In the genomic region with DNA sequence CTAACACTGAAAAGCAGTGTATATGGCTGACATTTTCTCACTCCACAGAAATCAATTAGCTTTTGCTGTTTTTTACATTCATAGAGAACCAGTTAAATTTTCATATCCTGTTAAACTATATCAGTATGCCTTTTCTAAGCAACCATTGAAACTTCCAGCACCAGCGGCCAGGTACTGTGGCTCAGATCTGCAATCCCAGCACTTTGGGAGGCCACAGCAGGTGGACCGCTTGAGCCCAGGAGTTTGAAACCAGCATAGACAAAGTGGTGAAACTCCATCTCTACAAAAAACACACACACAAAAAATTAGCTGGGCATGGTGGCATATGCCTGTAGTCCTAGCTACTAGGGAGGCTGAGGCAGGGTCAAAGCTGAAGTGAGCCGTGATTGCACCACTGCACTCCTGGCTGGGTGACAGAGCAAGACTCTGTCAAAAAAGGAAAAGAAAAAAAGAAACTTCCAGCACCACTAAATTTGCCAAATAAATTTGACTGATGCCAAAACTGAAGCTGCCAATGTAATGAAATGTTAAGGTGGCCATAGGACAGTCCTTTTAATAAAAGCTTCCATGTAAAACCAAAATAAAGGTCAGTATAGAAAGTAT, we compare ENCODE assay signal across 19 cellular contexts. TPM values are rescaled to one million over a fixed set of nuclear protein-coding genes. Genes with fewer than 3 reads are reported as not detected.
DNase-seq lines count a peak whose midpoint lies in the region; ATAC-seq, FAIRE-seq and TF ChIP-seq lines count a peak whose summit lies in the region.
"Had no signal": no experiment of that assay in that cellular context is flagged by ENCODE, and none has a peak within 500 bp of the region (broad histone marks: within the 10 kb centered on the region; RNA-seq: fewer than 3 reads in every experiment).

No MANE protein-coding gene starts in this region.

- H3K27ac Mint-ChIP-seq in CD8-positive, alpha-beta memory T cell: peak overlapping the region in 5 of 8 donors; percentile 3 to 84 (median 58)

- no peak overlapping the region for H3K14ac ChIP-seq in mesenchymal stem cell (ENCODE audit: low read length in 2 of 2)

- no peak overlapping the region for H4K91ac ChIP-seq in mesenchymal stem cell (ENCODE audit: low read length)

- H3K79me2 ChIP-seq in K562 (ENCODE audit: control insufficient read depth, insufficient read depth, low read length): peaks cover 35% of the 10 kb centered on the region

- no peaks in the 10 kb centered on the region for H3K9me3 ChIP-seq in BLaER1 treated with 17β-estradiol and CSF1 and Interleukin-3, amounts not matched to agents 10 nM and 100 nM (replicated peaks in 1 of 11)
- no peaks in the 10 kb centered on the region for H3K9me3 ChIP-seq in CD8-positive, alpha-beta memory T cell (ENCODE audit: low read length)
- H3K9me3 ChIP-seq in K562 (replicated peaks; ENCODE audit: control insufficient read depth, insufficient read depth, low read depth, low read length) (no peaks in the 10 kb centered on the region), mesenchymal stem cell (ENCODE audit: control insufficient read depth, low read length) (no peaks in the 10 kb centered on the region)
- H3K9me3 ChIP-seq: BLaER1 had no signal

- no peak for TF ChIP-seq EP300 in K562 (IDR thresholded peaks at IDR 0.05; ENCODE audit: low read length)

- no peak for ATAC-seq in K562
- ATAC-seq in GM19395 (IDR thresholded peaks at IDR 0.05; ENCODE audit: unreplicated experiment): no peak
- ATAC-seq in GM18873 (IDR thresholded peaks at IDR 0.05; ENCODE audit: low FRiP score, unreplicated experiment): no peak
- ATAC-seq: activated naive CD4-positive, alpha-beta T cell treated with anti-CD3 and anti-CD28 coated beads, Interleukin-2, amount 50 U/mL, for 72 hours; Panc1; right cardiac atrium had no signal

- CTCF ChIA-PET in CD8-positive, alpha-beta memory T cell (lab: Charles Lee): interaction anchor here (1.3 to 2.1 kb wide), 2 partner anchors 9 to 21 kb away, joined by 4 to 6 read pairs; no protein-coding TSS in a partner anchor
- CTCF ChIA-PET in K562 (lab: Yijun Ruan, JAX; ENCODE audit: low intra/inter-chr PET ratio): no interaction called here

- peaks cover 46 to 51% (median 50%) of the 10 kb centered on the region in 3 donors for H3K4me1 Mint-ChIP-seq in CD8-positive, alpha-beta memory T cell

- H3K18ac ChIP-seq in mesenchymal stem cell (ENCODE audit: low read depth in 1 of 2, low read length in 2 of 2): no peak overlapping the region

- no peak overlapping the region for H4K8ac ChIP-seq in mesenchymal stem cell (ENCODE audit: low read length)

- H3K4me1 ChIP-seq in BLaER1 treated with 17β-estradiol and CSF1 and Interleukin-3, amounts not matched to agents 10 nM and 100 nM: peaks cover 34 to 51% (median 40%) of the 10 kb centered on the region in 10 experiments
- peaks cover 41% of the 10 kb centered on the region for H3K4me1 ChIP-seq in CD8-positive, alpha-beta memory T cell (ENCODE audit: insufficient read depth, low read length)
- H3K4me1 ChIP-seq in K562 (replicated peaks in 1 of 2; ENCODE audit: control insufficient read depth in 2 of 2, insufficient read depth in 2 of 2, low read length in 2 of 2) (peaks cover 18 to 26% of the 10 kb centered on the region in 2 experiments), mesenchymal stem cell (ENCODE audit: control insufficient read depth, insufficient read depth, low read depth, low read length) (peaks cover 16% of the 10 kb centered on the region)

- no peaks in the 10 kb centered on the region for H3K9me1 ChIP-seq in K562 (ENCODE audit: control insufficient read depth, insufficient read depth, low read length)

- H3K4me3 Mint-ChIP-seq in CD8-positive, alpha-beta memory T cell: peak overlapping the region in 6 of 7 donors; percentile 2 to 64 (median 34)

- H3K4me3 ChIP-seq in BLaER1 treated with 17β-estradiol and CSF1 and Interleukin-3, amounts not matched to agents 10 nM and 100 nM: no peak overlapping the region
- no peak overlapping the region for H3K4me3 ChIP-seq in CD8-positive, alpha-beta memory T cell (ENCODE audit: low read length)
- H3K4me3 ChIP-seq in K562 (no peak overlapping the region), mesenchymal stem cell (ENCODE audit: insufficient read depth in 1 of 2, low read depth in 1 of 2, low read length in 2 of 2) (peak overlapping the region in 1 of 2 experiments; percentile 7)
- H3K4me3 ChIP-seq: BLaER1, lung had no signal

- peaks cover 19% of the 10 kb centered on the region for H3K79me1 ChIP-seq in mesenchymal stem cell (replicated peaks; ENCODE audit: low read length, poor library complexity, severe bottlenecking)

- no peak for DNase-seq in CD8-positive, alpha-beta memory T cell
- DNase-seq in K562 (ENCODE audit: extremely low read depth in 1 of 4, low spot score in 3 of 4) (no peak), mesenchymal stem cell (no peak), NAMALWA (ENCODE audit: low spot score) (no peak), ACHN (no peak)
- DNase-seq: effector CD4-positive, alpha-beta T cell; NCI-H1694 treated with DMSO at 0.1 percent for 48 hours; NCI-H524 treated with DMSO at 0.1 percent for 48 hours; SW 1271; WERI-Rb-1 had no signal

- peak overlapping the region in 9 of 11 experiments; percentile 0 to 97 (median 79); a peak in 12 of 22 replicates for H3K4me2 ChIP-seq in BLaER1 treated with 17β-estradiol and CSF1 and Interleukin-3, amounts not matched to agents 10 nM and 100 nM
- no peak overlapping the region for H3K4me2 ChIP-seq in K562 (ENCODE audit: insufficient read depth, low read length)
- no peak overlapping the region for H3K4me2 ChIP-seq in mesenchymal stem cell (ENCODE audit: low read length, poor library complexity, severe bottlenecking)

- H2AK5ac ChIP-seq in mesenchymal stem cell (ENCODE audit: low read length, severe bottlenecking): no peak overlapping the region

- H2BK15ac ChIP-seq in mesenchymal stem cell (ENCODE audit: low read depth, poor library complexity, severe bottlenecking): no peak overlapping the region

- H2AFZ ChIP-seq in K562 (ENCODE audit: low read depth, low read length) (no peak overlapping the region), mesenchymal stem cell (ENCODE audit: low read depth, low read length) (no peak overlapping the region)

- 84% methylated on average over 3 of the region's 3 CpGs for WGBS in K562 (ENCODE audit: insufficient coverage, low coverage, missing lambda C conversion rate)
- WGBS in mesenchymal stem cell: 93% methylated on average over 3 of the region's 3 CpGs

- TF ChIP-seq POLR2A in K562 (conservative IDR thresholded peaks at IDR 0.05): no peak

- intact Hi-C loops in K562 (cut with micrococcal nuclease): no loop called here

- H3K36me3 Mint-ChIP-seq in CD8-positive, alpha-beta memory T cell: peaks cover 0 to 59% (median 13%) of the 10 kb centered on the region in 3 donors

- BruUV-seq in K562 (replicated peaks; lab: Mats Ljungman, UMichigan): no TSS peak

- H3K27me3 ChIP-seq in BLaER1 treated with 17β-estradiol and CSF1 and Interleukin-3, amounts not matched to agents 10 nM and 100 nM: no peaks in the 10 kb centered on the region
- H3K27me3 ChIP-seq in CD8-positive, alpha-beta memory T cell (ENCODE audit: insufficient read depth, low read length, poor library complexity, severe bottlenecking): no peaks in the 10 kb centered on the region
- no peaks in the 10 kb centered on the region for H3K27me3 ChIP-seq in K562 (ENCODE audit: control insufficient read depth in 2 of 2, insufficient read depth in 2 of 2, low read length in 2 of 2)
- no peaks in the 10 kb centered on the region for H3K27me3 ChIP-seq in mesenchymal stem cell (ENCODE audit: control insufficient read depth in 1 of 2, insufficient read depth in 1 of 2, low read length in 2 of 2)
- H3K27me3 ChIP-seq: BLaER1 had no signal

- no peak overlapping the region for H3K23ac ChIP-seq in mesenchymal stem cell (ENCODE audit: low read length in 2 of 2)

- peaks cover 0 to 3% of the 10 kb centered on the region in 2 donors for H3K27me3 Mint-ChIP-seq in CD8-positive, alpha-beta memory T cell

- peak overlapping the region in 2 of 11 experiments; percentile 42 to 46; a peak in 4 of 22 replicates for H3K27ac ChIP-seq in BLaER1 treated with 17β-estradiol and CSF1 and Interleukin-3, amounts not matched to agents 10 nM and 100 nM
- no peak overlapping the region for H3K27ac ChIP-seq in CD8-positive, alpha-beta memory T cell (ENCODE audit: low read depth, low read length)
- H3K27ac ChIP-seq in K562 (ENCODE audit: extremely low read depth, low read depth, low read length): no peak overlapping the region
- no peak overlapping the region for H3K27ac ChIP-seq in mesenchymal stem cell (ENCODE audit: low read length, poor library complexity, severe bottlenecking)
- H3K27ac ChIP-seq: BLaER1, WERI-Rb-1 had no signal

- H4K20me1 ChIP-seq in BLaER1 treated with 17β-estradiol and CSF1 and Interleukin-3, amounts not matched to agents 10 nM and 100 nM: peaks cover 11 to 37% (median 33%) of the 10 kb centered on the region in 11 experiments; a peak in 18 of 22 replicates
- no peaks in the 10 kb centered on the region; the same call in none of the 2 replicates for H4K20me1 ChIP-seq in K562 (replicated peaks; ENCODE audit: control insufficient read depth, insufficient read depth, low read length)

- in situ Hi-C loops in K562 (cut with MboI) (no loop called here), ACHN (cut with HindIII; ENCODE audit: low pct_ligation_motif_present, low pct_unique_long_range_greater_than_20kb, low sequenced_read_pairs) (no loop called here)

- TF ChIP-seq RAD21 in K562 (CRISPR knock-in tag; conservative IDR thresholded peaks at IDR 0.05 in 1 of 2, IDR thresholded peaks at IDR 0.05 in 1 of 2): no peak

- no peak overlapping the region for H2BK5ac ChIP-seq in mesenchymal stem cell (ENCODE audit: low read depth, low read length, poor library complexity, severe bottlenecking)

- H2BK120ac ChIP-seq in mesenchymal stem cell (ENCODE audit: low read depth, low read length): no peak overlapping the region

- H3K9ac ChIP-seq in BLaER1 treated with 17β-estradiol and CSF1 and Interleukin-3, amounts not matched to agents 10 nM and 100 nM: 0 out of 22 replicates have a peak overlapping the region, but pooled peaks of 2 of the 11 experiments have one; percentile 5
- H3K9ac ChIP-seq in K562 (ENCODE audit: insufficient read depth in 1 of 2, low read depth in 2 of 2, low read length in 2 of 2) (no peak overlapping the region; a peak in 1 of 4 replicates), mesenchymal stem cell (ENCODE audit: low read length) (peak overlapping the region; percentile 68)
- H3K9ac ChIP-seq: BLaER1 had no signal

- H3K36me3 ChIP-seq in BLaER1 treated with 17β-estradiol and CSF1 and Interleukin-3, amounts not matched to agents 10 nM and 100 nM: peaks cover 42 to 71% (median 63%) of the 10 kb centered on the region in 11 experiments
- peaks cover 33% of the 10 kb centered on the region for H3K36me3 ChIP-seq in CD8-positive, alpha-beta memory T cell (ENCODE audit: insufficient read depth, low read length)
- peaks cover 68% of the 10 kb centered on the region for H3K36me3 ChIP-seq in K562 (ENCODE audit: control insufficient read depth, insufficient read depth, low read length)
- H3K36me3 ChIP-seq in mesenchymal stem cell (ENCODE audit: control insufficient read depth in 1 of 2, insufficient read depth in 2 of 2, low read depth in 1 of 2, low read length in 2 of 2): peaks cover 33 to 43% of the 10 kb centered on the region in 2 experiments

- H3K4ac ChIP-seq in mesenchymal stem cell (ENCODE audit: low read depth in 1 of 2, low read length in 2 of 2): no peak overlapping the region

- no peak overlapping the region for H2BK12ac ChIP-seq in mesenchymal stem cell (ENCODE audit: low read length in 2 of 2)

- FAIRE-seq in K562 (lab: Jason Lieb, UNC): peak; percentile 15

- POLR2A ChIA-PET in CD8-positive, alpha-beta memory T cell (lab: Charles Lee): interaction anchor here (0.7 kb wide), 1 partner anchor 1047 kb away, joined by 3 read pairs; no protein-coding TSS in a partner anchor
- POLR2A ChIA-PET in K562 (lab: Yijun Ruan, JAX): interaction anchor here (0.7 to 1.8 kb wide), 8 partner anchors 8 to 453 kb away, joined by 3 to 6 read pairs (median 3); no protein-coding TSS in a partner anchor

- H3K9me3 Mint-ChIP-seq in CD8-positive, alpha-beta memory T cell: no peaks in the 10 kb centered on the region
- H3K9me3 Mint-ChIP-seq: activated naive CD4-positive, alpha-beta T cell treated with anti-CD3 and anti-CD28 coated beads, Interleukin-2, amount 50 U/mL, for 72 hours had no signal

- TF ChIP-seq CTCF in K562 (IDR thresholded peaks at IDR 0.05 in 2 of 3, conservative IDR thresholded peaks at IDR 0.05 in 1 of 3; ENCODE audit: insufficient read depth in 2 of 3, low read depth in 1 of 3, low read length in 3 of 3): no peak

RNA-seq across cellular contexts. Expression of a gene that starts 3.4 kb away (rescaled TPM):
- total RNA-seq in CD8-positive, alpha-beta memory T cell: 1 to 10 TPM; 4.6 to 5.5 TPM
- polyA plus RNA-seq in CD8-positive, alpha-beta memory T cell: 0.31 TPM
- total RNA-seq in K562 (2011; cell fraction: chromatin; rRNA removed; ENCODE audit: low replicate concordance): 11.0 and 11.3 TPM in 2 replicates
- total RNA-seq in K562 (2011; cell fraction: nucleolus; rRNA removed): 15.0 and 17.7 TPM in 2 replicates
- 14.9 and 19.2 TPM in 2 replicates for total RNA-seq in K562 (2011; cell fraction: nucleoplasm; rRNA removed)
- total RNA-seq in K562 (2014; rRNA removed) (8.9 and 12.1 TPM in 2 replicates), K562 (2014; rRNA removed; fragmentation: Illumina TruSeq; extraction: Trizol) (7.7 and 9.1 TPM in 2 replicates), K562 (2015; rRNA removed; fragmentation: Illumina TruSeq; extraction: Trizol) (6.3 and 7.5 TPM in 2 replicates), K562 (2021) (8.8 and 9.9 TPM in 2 replicates)
- polyA plus RNA-seq in K562 (2011; rRNA removed) (9.1 and 9.2 TPM in 2 replicates), K562 (2014; fragmentation: Illumina TruSeq; extraction: Trizol) (7.7 and 8.9 TPM in 2 replicates), K562 (2014; fragmentation: Nextera tagmentation; extraction: Ambion mirVana) (not detected), K562 (2014; rRNA removed) (9.6 and 11.6 TPM in 2 replicates)
- polyA plus RNA-seq in K562 (2011; cell fraction: cytosol; rRNA removed): 9.0 and 10.1 TPM in 2 replicates
- polyA plus RNA-seq in K562 (2011; cell fraction: nucleus; rRNA removed): 4.7 and 5.3 TPM in 2 replicates
- polyA plus RNA-seq in K562 (2012): 0.12 TPM in 1 of 2 replicates, not detected in the other
- polyA minus RNA-seq in K562 (2011; rRNA and poly(A)+ RNA removed): 7.0 and 7.3 TPM in 2 replicates
- polyA minus RNA-seq in K562 (2011; cell fraction: cytosol; rRNA and poly(A)+ RNA removed): 3.8 and 4.8 TPM in 2 replicates
- polyA minus RNA-seq in K562 (2011; cell fraction: nucleus; rRNA and poly(A)+ RNA removed): 7.0 and 9.7 TPM in 2 replicates
- 4.5 TPM for polyA plus RNA-seq in mesenchymal stem cell (2013, experiment 1 of 2)
- 4.7 TPM for polyA plus RNA-seq in mesenchymal stem cell (2013, experiment 2 of 2)

RNA-seq across cellular contexts. Expression of a gene that starts 29.4 kb away (rescaled TPM):
- total RNA-seq in CD8-positive, alpha-beta memory T cell: 1 to 10 TPM; 5.9 to 6.1 TPM
- 3.1 TPM for polyA plus RNA-seq in CD8-positive, alpha-beta memory T cell
- not detected in 2 replicates for total RNA-seq in K562 (2011; cell fraction: chromatin; rRNA removed; ENCODE audit: low replicate concordance)
- total RNA-seq in K562 (2011; cell fraction: nucleolus; rRNA removed): not detected in 2 replicates
- total RNA-seq in K562 (2011; cell fraction: nucleoplasm; rRNA removed): not detected in 2 replicates
- total RNA-seq in K562 (2014; rRNA removed) (not detected in 2 replicates), K562 (2014; rRNA removed; fragmentation: Illumina TruSeq; extraction: Trizol) (not detected in 2 replicates), K562 (2015; rRNA removed; fragmentation: Illumina TruSeq; extraction: Trizol) (not detected in 2 replicates), K562 (2021) (0.11 and 0.22 TPM in 2 replicates)
- polyA plus RNA-seq in K562 (2011; rRNA removed) (0.04 TPM in 1 of 2 replicates, not detected in the other), K562 (2014; fragmentation: Illumina TruSeq; extraction: Trizol) (not detected in 2 replicates), K562 (2014; fragmentation: Nextera tagmentation; extraction: Ambion mirVana) (not detected), K562 (2014; rRNA removed) (not detected in 2 replicates)
- not detected in 2 replicates for polyA plus RNA-seq in K562 (2011; cell fraction: cytosol; rRNA removed)
- not detected in 2 replicates for polyA plus RNA-seq in K562 (2011; cell fraction: nucleus; rRNA removed)
- 0.08 TPM in 2 replicates for polyA plus RNA-seq in K562 (2012)
- polyA minus RNA-seq in K562 (2011; rRNA and poly(A)+ RNA removed): not detected in 2 replicates
- polyA minus RNA-seq in K562 (2011; cell fraction: cytosol; rRNA and poly(A)+ RNA removed): not detected in 2 replicates
- polyA minus RNA-seq in K562 (2011; cell fraction: nucleus; rRNA and poly(A)+ RNA removed): not detected in 2 replicates
- 37.6 TPM for polyA plus RNA-seq in mesenchymal stem cell (2013, experiment 1 of 2)
- polyA plus RNA-seq in mesenchymal stem cell (2013, experiment 2 of 2): 36.4 TPM

RNA-seq across cellular contexts. Expression of a gene that starts 58.8 kb away (rescaled TPM):
- total RNA-seq in CD8-positive, alpha-beta memory T cell: not detected
- not detected for polyA plus RNA-seq in CD8-positive, alpha-beta memory T cell
- not detected in 2 replicates for total RNA-seq in K562 (2011; cell fraction: chromatin; rRNA removed; ENCODE audit: low replicate concordance)
- total RNA-seq in K562 (2011; cell fraction: nucleolus; rRNA removed): not detected in 2 replicates
- total RNA-seq in K562 (2011; cell fraction: nucleoplasm; rRNA removed): not detected in 2 replicates
- total RNA-seq in K562 (2014; rRNA removed) (not detected in 2 replicates), K562 (2014; rRNA removed; fragmentation: Illumina TruSeq; extraction: Trizol) (not detected in 2 replicates), K562 (2015; rRNA removed; fragmentation: Illumina TruSeq; extraction: Trizol) (not detected in 2 replicates), K562 (2021) (not detected in 2 replicates)
- polyA plus RNA-seq in K562 (2011; rRNA removed) (not detected in 2 replicates), K562 (2014; fragmentation: Illumina TruSeq; extraction: Trizol) (not detected in 2 replicates), K562 (2014; fragmentation: Nextera tagmentation; extraction: Ambion mirVana) (not detected), K562 (2014; rRNA removed) (not detected in 2 replicates)
- not detected in 2 replicates for polyA plus RNA-seq in K562 (2011; cell fraction: cytosol; rRNA removed)
- polyA plus RNA-seq in K562 (2011; cell fraction: nucleus; rRNA removed): not detected in 2 replicates
- not detected in 2 replicates for polyA plus RNA-seq in K562 (2012)
- not detected in 2 replicates for polyA minus RNA-seq in K562 (2011; rRNA and poly(A)+ RNA removed)
- not detected in 2 replicates for polyA minus RNA-seq in K562 (2011; cell fraction: cytosol; rRNA and poly(A)+ RNA removed)
- not detected in 2 replicates for polyA minus RNA-seq in K562 (2011; cell fraction: nucleus; rRNA and poly(A)+ RNA removed)
- polyA plus RNA-seq in mesenchymal stem cell (2013, experiment 1 of 2): not detected
- not detected for polyA plus RNA-seq in mesenchymal stem cell (2013, experiment 2 of 2)
- total RNA-seq: activated naive CD4-positive, alpha-beta T cell treated with anti-CD3 and anti-CD28 coated beads, Interleukin-2, amount 50 U/mL, for 72 hours; Daoy had no signal

Comparison
In these comparisons a context has a peak if more than half of its experiments do, and no peak if none do; other contexts are left out.
1. H3K4me2 ChIP-seq: peak in BLaER1 treated with 17β-estradiol and CSF1 and Interleukin-3, amounts not matched to agents 10 nM and 100 nM (9 of 11); none in K562 (single experiment) and mesenchymal stem cell (single experiment).
2. RNA of a gene that starts 29.4 kb away (total RNA-seq): 5.9 to 6.1 TPM in CD8-positive, alpha-beta memory T cell; 0.11 to 0.22 TPM in K562; every median in the first group is over 4 times any median in the second.